In the genomic region with DNA sequence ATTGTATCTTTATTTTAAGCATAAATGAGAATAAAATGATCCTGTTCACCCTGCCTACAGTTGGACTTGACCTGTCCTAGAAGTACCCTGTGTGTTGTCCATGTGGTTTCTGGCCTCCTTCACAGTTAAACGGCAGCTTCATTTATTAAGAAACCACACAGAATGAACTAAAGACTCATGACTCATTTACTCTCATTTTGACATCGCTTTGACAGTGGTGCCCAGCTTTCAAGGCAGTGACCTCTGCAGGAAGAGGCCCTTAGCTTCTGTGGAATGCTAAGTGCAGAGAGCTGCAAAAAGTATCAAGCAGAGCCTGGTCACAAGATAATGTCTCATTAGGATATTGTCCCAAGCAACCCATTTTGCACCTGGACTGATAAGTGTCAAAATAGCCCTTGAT, we compare ENCODE assay signal across 8 cellular contexts.
DNase-seq lines count a peak whose midpoint lies in the region; ATAC-seq and TF ChIP-seq lines count a peak whose summit lies in the region.

No MANE protein-coding gene starts in this region.

- intact Hi-C loops in heart left ventricle (cut with DNase I) = loop anchor here in 5 of 10 donors (5.0 to 10.0 kb wide), 4 partner anchors 84 to 96 kb away; partner anchors contain the start of genes LSM5 (in 3 of the 5) and AVL9 (in 2 of the 5)
- intact Hi-C loops in esophagus muscularis mucosa (cut with DNase I) = no loop called here

- H3K4me3 Mint-ChIP-seq in HFFc6 (peak overlapping the region; percentile 77), glutamatergic neuron (ENCODE audit: unreplicated experiment) (no peak overlapping the region)

- H3K27ac ChIP-seq in heart left ventricle (peak overlapping the region in 11 of 12 donors; percentile 65 to 87 (median 79)), esophagus muscularis mucosa (replicated peaks in 1 of 4) (peak overlapping the region in 1 of 4 donors; percentile 1)

- H3K27me3 Mint-ChIP-seq in HFFc6 (ENCODE audit: insufficient read depth) (no peaks in the 10 kb centered on the region), glutamatergic neuron (ENCODE audit: unreplicated experiment) (peaks cover 7% of the 10 kb centered on the region)

- H3K27me3 ChIP-seq in heart left ventricle = no peaks in the 10 kb centered on the region
- no peaks in the 10 kb centered on the region for H3K27me3 ChIP-seq in esophagus muscularis mucosa

- H3K27ac Mint-ChIP-seq in HFFc6 (peak overlapping the region; percentile 95), glutamatergic neuron (ENCODE audit: unreplicated experiment) (no peak overlapping the region)

- H3K36me3 ChIP-seq in heart left ventricle (peaks cover 0 to 49% (median 23%) of the 10 kb centered on the region in 9 donors), esophagus muscularis mucosa (peaks cover 21 to 55% (median 36%) of the 10 kb centered on the region in 4 donors)

- H3K9me3 Mint-ChIP-seq in HFFc6 (no peaks in the 10 kb centered on the region), glutamatergic neuron (ENCODE audit: unreplicated experiment) (peaks cover 13% of the 10 kb centered on the region)

- H3K4me3 ChIP-seq in heart left ventricle = no peak overlapping the region
- no peak overlapping the region for H3K4me3 ChIP-seq in esophagus muscularis mucosa

- 19 to 36% (median 24%) methylated on average over 2 of the region's 2 CpGs for WGBS in heart left ventricle, 4 donors
- 43% methylated on average over 2 of the region's 2 CpGs for WGBS in esophagus muscularis mucosa

- peak; percentile 19; the same call in 1 of the 2 replicates for TF ChIP-seq CTCF in HFFc6 (IDR thresholded peaks at IDR 0.05)
- TF ChIP-seq CTCF in heart left ventricle (IDR thresholded peaks at IDR 0.05) = no peak
- TF ChIP-seq CTCF in esophagus muscularis mucosa (IDR thresholded peaks at IDR 0.05) = no peak
- no peak for TF ChIP-seq CTCF in glutamatergic neuron (IDR thresholded peaks at IDR 0.05; ENCODE audit: partially characterized antibody, unreplicated experiment)

- peak in 3 of 4 donors; percentile 45 to 52 (median 50) for ATAC-seq in heart left ventricle
- ATAC-seq in GM19397 (IDR thresholded peaks at IDR 0.05; ENCODE audit: unreplicated experiment) = no peak

- DNase-seq in EL (peak; percentile 90), HFFc6 (peak; percentile 69), SIG-M5 (lab: John Stamatoyannopoulos, UW) (peak; percentile 63), heart left ventricle (no peak), esophagus muscularis mucosa (ENCODE audit: extremely low spot score) (no peak), 8988T (no peak), glutamatergic neuron (no peak)

- TF ChIP-seq POLR2A in heart left ventricle (IDR thresholded peaks at IDR 0.05) = no peak
- no peak for TF ChIP-seq POLR2A in esophagus muscularis mucosa (IDR thresholded peaks at IDR 0.05; ENCODE audit: low read depth)

- H3K4me1 Mint-ChIP-seq in HFFc6 (ENCODE audit: low read depth) = peaks cover 68% of the 10 kb centered on the region
- peaks cover 31% of the 10 kb centered on the region for H3K4me1 Mint-ChIP-seq in glutamatergic neuron (ENCODE audit: low read depth, unreplicated experiment)

- no peak for TF ChIP-seq EP300 in esophagus muscularis mucosa (IDR thresholded peaks at IDR 0.05)

- H3K4me1 ChIP-seq in heart left ventricle (peaks cover 12 to 43% (median 34%) of the 10 kb centered on the region in 12 donors), esophagus muscularis mucosa (peaks cover 25 to 31% (median 26%) of the 10 kb centered on the region in 4 donors)

- H3K36me3 Mint-ChIP-seq in HFFc6 (ENCODE audit: low read depth) = peaks cover 45% of the 10 kb centered on the region
- no peaks in the 10 kb centered on the region for H3K36me3 Mint-ChIP-seq in glutamatergic neuron (ENCODE audit: unreplicated experiment)

- H3K9me3 ChIP-seq in heart left ventricle (no peaks in the 10 kb centered on the region), esophagus muscularis mucosa (no peaks in the 10 kb centered on the region)

Comparison
In these comparisons a context has a peak if more than half of its experiments do, and no peak if none do; other contexts are left out.
1. DNase-seq: peak in EL (single experiment), HFFc6 (single experiment) and SIG-M5 (single experiment); none in heart left ventricle (0 of 5), esophagus muscularis mucosa (single experiment), 8988T (single experiment) and glutamatergic neuron (single experiment).